In the genomic region with DNA sequence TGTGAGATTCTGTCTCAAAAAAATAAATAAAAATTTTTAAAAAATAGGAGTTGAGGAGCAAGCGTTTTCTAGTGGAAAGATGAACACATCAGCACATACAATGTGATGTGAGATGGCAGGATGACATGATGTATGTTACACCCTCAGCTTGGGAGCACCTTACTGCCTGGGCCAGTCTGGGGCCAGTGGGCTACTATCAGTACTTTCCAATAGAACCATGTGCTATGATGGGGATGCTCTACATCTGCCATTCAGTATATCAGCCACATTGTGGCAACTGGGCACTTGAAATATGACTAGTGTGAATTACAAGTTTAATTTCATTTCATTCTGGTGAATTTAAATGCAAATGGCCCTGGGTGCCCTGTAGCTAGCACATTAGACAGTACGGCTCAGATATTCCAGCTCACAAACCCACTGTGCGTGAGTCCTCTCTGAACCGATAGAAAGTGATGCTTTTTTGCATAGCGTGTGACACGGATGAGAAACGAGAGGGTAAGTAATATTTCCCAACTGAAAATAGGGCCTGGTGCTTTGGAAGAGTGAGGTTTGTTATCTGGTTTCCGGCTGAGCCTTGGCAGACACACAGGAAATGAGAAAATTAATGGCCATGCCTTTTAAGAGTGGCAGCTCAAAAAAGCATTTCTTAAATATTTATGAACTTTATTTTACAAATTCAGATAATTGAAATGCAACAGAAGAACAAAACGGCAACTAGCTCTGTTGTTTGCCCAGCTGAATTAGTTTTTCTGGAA, we compare ENCODE assay signal across 8 cellular contexts.
A peak's percentile ranks its signal among the peaks of the same experiment; 100 is the strongest.
DNase-seq lines count a peak whose midpoint lies in the region; ATAC-seq and TF ChIP-seq lines count a peak whose summit lies in the region.

No MANE protein-coding gene starts in this region.

- H3K27me3 ChIP-seq in gastroesophageal sphincter (no peaks in the 10 kb centered on the region), mammary epithelial cell (ENCODE audit: insufficient read depth, low read length) (no peaks in the 10 kb centered on the region), Karpas-422 (ENCODE audit: low read length) (no peaks in the 10 kb centered on the region)

- TF ChIP-seq POLR2A in gastroesophageal sphincter (IDR thresholded peaks at IDR 0.05), result no peak

- H3K4me3 ChIP-seq in gastroesophageal sphincter (no peak overlapping the region), mammary epithelial cell (replicated peaks in 1 of 3; ENCODE audit: insufficient read depth in 1 of 3, low read depth in 2 of 3, low read length in 3 of 3) (no peak overlapping the region), Karpas-422 (ENCODE audit: low read length) (no peak overlapping the region)

- peak; percentile 66 for DNase-seq in OCI-M1 (lab: John Stamatoyannopoulos, UW)
- DNase-seq in endothelial cell (ENCODE audit: low spot score), result no peak
- no peak for DNase-seq in mammary epithelial cell
- no peak for DNase-seq in Karpas-422

- H3K4me1 Mint-ChIP-seq in endothelial cell (ENCODE audit: unreplicated experiment), result peaks cover 13% of the 10 kb centered on the region

- H3K27ac ChIP-seq in gastroesophageal sphincter, result peak overlapping the region in 3 of 4 donors; percentile 17 to 61 (median 40)
- H3K27ac ChIP-seq in mammary epithelial cell (ENCODE audit: insufficient read depth, low read depth, low read length), result no peak overlapping the region
- H3K27ac ChIP-seq in Karpas-422 (ENCODE audit: low read length), result no peak overlapping the region

- no peaks in the 10 kb centered on the region for H3K9me3 ChIP-seq in gastroesophageal sphincter
- no peaks in the 10 kb centered on the region for H3K9me3 ChIP-seq in mammary epithelial cell (replicated peaks; ENCODE audit: insufficient read depth, low read length)
- no peaks in the 10 kb centered on the region for H3K9me3 ChIP-seq in Karpas-422 (ENCODE audit: low read length)

- dilution Hi-C loops in mammary epithelial cell (cut with HindIII; ENCODE audit: low sequenced_read_pairs), result no loop called here

- H4K20me1 ChIP-seq in mammary epithelial cell (ENCODE audit: insufficient read depth, low read length) (no peaks in the 10 kb centered on the region), Karpas-422 (ENCODE audit: insufficient read depth, low read depth, low read length) (no peaks in the 10 kb centered on the region)

- no TSS peak for BruUV-seq in mammary epithelial cell (replicated peaks; lab: Mats Ljungman, UMichigan)

- in situ Hi-C loops in mammary epithelial cell (cut with MboI; ENCODE audit: low sequenced_read_pairs in 2 of 2), result no loop called here

- ATAC-seq in GM18858 (IDR thresholded peaks at IDR 0.05; ENCODE audit: unreplicated experiment) (peak; percentile 67), HG02885 (IDR thresholded peaks at IDR 0.05; ENCODE audit: poor library complexity, unreplicated experiment) (peak; percentile 80), gastroesophageal sphincter (no peak), HG02840 (IDR thresholded peaks at IDR 0.05; ENCODE audit: low FRiP score, unreplicated experiment) (no peak)

- H3K4me2 ChIP-seq in mammary epithelial cell (ENCODE audit: insufficient read depth, low read depth, low read length), result no peak overlapping the region
- H3K4me2 ChIP-seq in Karpas-422 (ENCODE audit: low read depth, low read length, poor library complexity, severe bottlenecking), result no peak overlapping the region

- intact Hi-C loops in mammary epithelial cell (cut with micrococcal nuclease), result no loop called here

- H3K9me3 Mint-ChIP-seq in endothelial cell (ENCODE audit: unreplicated experiment), result no peaks in the 10 kb centered on the region

- H3K9ac ChIP-seq in mammary epithelial cell (ENCODE audit: insufficient read depth, low read length) (no peak overlapping the region), Karpas-422 (ENCODE audit: low read length) (no peak overlapping the region)

- H3K4me1 ChIP-seq in gastroesophageal sphincter (peaks cover 0 to 44% (median 5%) of the 10 kb centered on the region in 3 donors), mammary epithelial cell (ENCODE audit: insufficient read depth, low read length) (no peaks in the 10 kb centered on the region), Karpas-422 (ENCODE audit: low read length) (no peaks in the 10 kb centered on the region)

- 28 to 35% methylated on average over 9 of the region's 9 CpGs for WGBS in gastroesophageal sphincter (ENCODE audit: low coverage in 1 of 2), 2 donors
- 97% methylated on average over 9 of the region's 9 CpGs for WGBS in mammary epithelial cell (ENCODE audit: low coverage, missing lambda C conversion rate)

- H3K79me2 ChIP-seq in mammary epithelial cell (ENCODE audit: insufficient read depth, low read length), result no peaks in the 10 kb centered on the region
- H3K79me2 ChIP-seq in Karpas-422 (ENCODE audit: low read length), result no peaks in the 10 kb centered on the region

- H3K27me3 Mint-ChIP-seq in endothelial cell (ENCODE audit: unreplicated experiment), result no peaks in the 10 kb centered on the region

- TF ChIP-seq CTCF in gastroesophageal sphincter (IDR thresholded peaks at IDR 0.05) (no peak), endothelial cell (IDR thresholded peaks at IDR 0.05; ENCODE audit: unreplicated experiment) (no peak), mammary epithelial cell (conservative IDR thresholded peaks at IDR 0.05 in 1 of 2, IDR thresholded peaks at IDR 0.05 in 1 of 2; ENCODE audit: extremely low read depth in 1 of 2, insufficient read depth in 1 of 2, low read depth in 1 of 2, low read length in 2 of 2) (no peak)

- no peak overlapping the region for H3K4me3 Mint-ChIP-seq in endothelial cell (ENCODE audit: unreplicated experiment)

- no peak overlapping the region for H3K27ac Mint-ChIP-seq in endothelial cell (ENCODE audit: unreplicated experiment)

- H3K9me2 ChIP-seq in Karpas-422 (replicated peaks; ENCODE audit: insufficient read depth, low read length), result no peaks in the 10 kb centered on the region

- H3K36me3 ChIP-seq in gastroesophageal sphincter, result peaks cover 0 to 78% of the 10 kb centered on the region in 2 donors
- peaks cover 7% of the 10 kb centered on the region for H3K36me3 ChIP-seq in mammary epithelial cell (ENCODE audit: insufficient read depth, low read length)
- H3K36me3 ChIP-seq in Karpas-422 (ENCODE audit: insufficient read depth, low read length), result no peaks in the 10 kb centered on the region

- CTCF ChIA-PET in mammary epithelial cell (lab: Charles Lee; ENCODE audit: low non-redundant PET), result no interaction called here

- TF ChIP-seq EP300 in gastroesophageal sphincter (IDR thresholded peaks at IDR 0.05), result no peak

- peaks cover 11% of the 10 kb centered on the region for H3K36me3 Mint-ChIP-seq in endothelial cell (ENCODE audit: low read depth, unreplicated experiment)

- H2AFZ ChIP-seq in mammary epithelial cell (ENCODE audit: low read depth, low read length) (no peak overlapping the region), Karpas-422 (ENCODE audit: low read length) (no peak overlapping the region)

Comparison
In these comparisons a context has a peak if more than half of its experiments do, and no peak if none do; other contexts are left out.
1. ATAC-seq: peak in GM18858 (single experiment) and HG02885 (single experiment); none in gastroesophageal sphincter (single experiment) and HG02840 (single experiment).
2. H3K27ac ChIP-seq: peak in gastroesophageal sphincter (3 of 4); none in mammary epithelial cell (single experiment) and Karpas-422 (single experiment).